Comparison of ENCODE assay signal across 9 cellular contexts in genomic region chr19:4908781-4909171, GRCh38. TPM values are rescaled to one million over a fixed set of nuclear protein-coding genes. Genes with fewer than 3 reads are reported as not detected.
DNase-seq lines count a peak whose midpoint lies in the region; ATAC-seq, FAIRE-seq and TF ChIP-seq lines count a peak whose summit lies in the region.
"Had no signal": no experiment of that assay in that cellular context is flagged by ENCODE, and none has a peak within 500 bp of the region (broad histone marks: within the 10 kb centered on the region; RNA-seq: fewer than 3 reads in every experiment).

No MANE protein-coding gene starts in this region.

- H2AFZ ChIP-seq in KMS-11 (ENCODE audit: low read depth): peak overlapping the region; percentile 66
- H2AFZ ChIP-seq in GM12878 (ENCODE audit: control insufficient read depth, low read depth, low read length): peak overlapping the region; percentile 5; the same call in 1 of the 2 replicates
- H2AFZ ChIP-seq in neural cell (ENCODE audit: low read depth, low read length): no peak overlapping the region

- RAD21 ChIA-PET in GM12878 (lab: Charles Lee; ENCODE audit: unreplicated experiment): no interaction called here

- TF ChIP-seq POLR2A in GM12878 (IDR thresholded peaks at IDR 0.05; ENCODE audit: low read depth, low read length): no peak

- peaks cover 5% of the 10 kb centered on the region for H3K4me1 ChIP-seq in KMS-11 (ENCODE audit: low read depth, poor library complexity, severe bottlenecking)
- peaks cover 22% of the 10 kb centered on the region for H3K4me1 ChIP-seq in GM12878 (ENCODE audit: control insufficient read depth, insufficient read depth, low read length)

- ATAC-seq in GM12878 (no peak), GM19035 (IDR thresholded peaks at IDR 0.05; ENCODE audit: unreplicated experiment) (no peak), GM21528 (IDR thresholded peaks at IDR 0.05; ENCODE audit: low FRiP score, unreplicated experiment) (no peak)

- peak overlapping the region; percentile 89; the same call in 1 of the 2 replicates for H3K9ac ChIP-seq in KMS-11
- no peak overlapping the region for H3K9ac ChIP-seq in GM12878 (ENCODE audit: control insufficient read depth, insufficient read depth, low read length)
- no peak overlapping the region for H3K9ac ChIP-seq in neural cell (ENCODE audit: low read length)

- BruUV-seq in GM12878 (replicated peaks; lab: Mats Ljungman, UMichigan): no TSS peak

- TF ChIP-seq EP300 in GM12878 (IDR thresholded peaks at IDR 0.05; ENCODE audit: borderline replicate concordance in 1 of 2, control insufficient read depth in 1 of 2, low read depth in 2 of 2, low read length in 2 of 2) (no peak), neural cell (conservative IDR thresholded peaks at IDR 0.05; ENCODE audit: poor library complexity, severe bottlenecking) (no peak)

- TF ChIP-seq RAD21 in GM12878 (IDR thresholded peaks at IDR 0.05; ENCODE audit: insufficient read depth, low read depth, low read length): no peak
- TF ChIP-seq RAD21 in neural cell (conservative IDR thresholded peaks at IDR 0.05): no peak

- intact Hi-C loops in GM12878 (cut with micrococcal nuclease; ENCODE audit: unreplicated experiment): no loop called here

- TF ChIP-seq CTCF in KMS-11 (conservative IDR thresholded peaks at IDR 0.05; ENCODE audit: low read depth, low read length): no peak
- TF ChIP-seq CTCF in GM12878 (IDR thresholded peaks at IDR 0.05 in 2 of 3, conservative IDR thresholded peaks at IDR 0.05 in 1 of 3; ENCODE audit: control insufficient read depth in 2 of 3, extremely low read depth in 1 of 3, insufficient read depth in 1 of 3, low read depth in 3 of 3, low read length in 3 of 3): no peak
- no peak for TF ChIP-seq CTCF in neural cell (IDR thresholded peaks at IDR 0.05; ENCODE audit: poor library complexity, severe bottlenecking)

- SMC1A ChIA-PET in GM12878 (lab: Charles Lee; ENCODE audit: uncharacterized antibody, unreplicated experiment): no interaction called here

- H3K79me2 ChIP-seq in KMS-11 (ENCODE audit: insufficient read depth, low read depth) (peaks cover 37% of the 10 kb centered on the region), GM12878 (ENCODE audit: control insufficient read depth, insufficient read depth, low read length) (peaks cover 38% of the 10 kb centered on the region), neural cell (replicated peaks; ENCODE audit: insufficient read depth, low read length) (peaks cover 24% of the 10 kb centered on the region)

- no peaks in the 10 kb centered on the region for H3K27me3 ChIP-seq in KMS-11 (ENCODE audit: insufficient read depth, low read depth)
- H3K27me3 ChIP-seq in GM12878 (replicated peaks in 1 of 2; ENCODE audit: control insufficient read depth in 2 of 2, insufficient read depth in 2 of 2, low read length in 1 of 2): no peaks in the 10 kb centered on the region
- peaks cover 2% of the 10 kb centered on the region for H3K27me3 ChIP-seq in neural cell (ENCODE audit: insufficient read depth, low read depth, low read length)

- FAIRE-seq in GM12878 (lab: Jason Lieb, UNC): no peak
- FAIRE-seq: frontal cortex had no signal

- in situ Hi-C loops in GM12878 (cut with MboI): no loop called here

- H3K36me3 ChIP-seq in KMS-11 (ENCODE audit: insufficient read depth): no peaks in the 10 kb centered on the region; the same call in 1 of the 2 replicates
- H3K36me3 ChIP-seq in GM12878 (ENCODE audit: control insufficient read depth in 2 of 2, insufficient read depth in 2 of 2, low read length in 1 of 2): peaks cover 0 to 13% of the 10 kb centered on the region in 2 experiments; a peak in 2 of 4 replicates
- no peaks in the 10 kb centered on the region for H3K36me3 ChIP-seq in neural cell (ENCODE audit: insufficient read depth, low read length)

- peak; percentile 44 for DNase-seq in ELF-1 (ENCODE audit: low read depth, low spot score)
- DNase-seq in GM12878 (ENCODE audit: low read depth, low spot score): no peak
- no peak for DNase-seq in DMS 273 (lab: John Stamatoyannopoulos, UW; ENCODE audit: unreplicated experiment)
- DNase-seq: NCI-H2029 treated with DMSO at 0.1 percent for 48 hours had no signal

- H3F3A ChIP-seq in neural cell (ENCODE audit: insufficient read depth, low read length, poor library complexity, severe bottlenecking): no peaks in the 10 kb centered on the region

- CTCF ChIA-PET in GM12878 (lab: Yijun Ruan, JAX): interaction anchor here (1.0 to 2.0 kb wide), 2 partner anchors 100 to 117 kb away, joined by 3 to 10 read pairs; partner anchors contain the start of gene FEM1A

- 83% methylated on average over 17 of the region's 17 CpGs for WGBS in GM12878 (ENCODE audit: insufficient coverage, insufficient replicate concordance, low lambda C conversion rate, missing lambda C conversion rate)

- H3K27ac ChIP-seq in KMS-11 (no peak overlapping the region), GM12878 (ENCODE audit: control insufficient read depth, insufficient read depth) (no peak overlapping the region), neural cell (ENCODE audit: low read length) (no peak overlapping the region)

- no peak overlapping the region for H3K4me3 ChIP-seq in KMS-11 (IDR thresholded peaks at IDR 0.05; ENCODE audit: insufficient read depth, low read depth, low read length)
- H3K4me3 ChIP-seq in GM12878: 0 out of 2 replicates have a peak overlapping the region, but pooled peaks have one; percentile 99
- H3K4me3 ChIP-seq in neural cell (ENCODE audit: low read length): peak overlapping the region; percentile 72

- H3K9me2 ChIP-seq in neural cell (ENCODE audit: insufficient read depth, low read length): no peaks in the 10 kb centered on the region

- H4K20me1 ChIP-seq in KMS-11 (ENCODE audit: insufficient read depth) (0 out of 2 replicates have a peak, but pooled peaks cover 2% of the 10 kb centered on the region), GM12878 (ENCODE audit: control insufficient read depth, insufficient read depth) (no peaks in the 10 kb centered on the region), neural cell (ENCODE audit: insufficient read depth) (no peaks in the 10 kb centered on the region)

- H3K9me3 ChIP-seq in GM12878 (replicated peaks; ENCODE audit: control insufficient read depth, insufficient read depth, low read length) (no peaks in the 10 kb centered on the region), neural cell (ENCODE audit: low read length) (no peaks in the 10 kb centered on the region)

- H3K4me2 ChIP-seq in KMS-11 (0 out of 2 replicates have a peak overlapping the region, but pooled peaks have one; percentile 48), GM12878 (ENCODE audit: control insufficient read depth, insufficient read depth) (peak overlapping the region; percentile 81; the same call in 1 of the 2 replicates), neural cell (ENCODE audit: low read length) (no peak overlapping the region)

- POLR2A ChIA-PET in GM12878 (lab: Charles Lee): interaction anchor here (0.6 to 0.8 kb wide), 4 partner anchors 41 to 414 kb away, joined by 3 to 4 read pairs (median 3); partner anchors contain the start of gene PLIN3

RNA-seq across cellular contexts. Expression of gene UHRF1, which starts 0.5 kb away (rescaled TPM):
- 14.6 and 18.7 TPM in 2 replicates for total RNA-seq in GM12878 (2013; cell fraction: nucleolus; rRNA removed)
- total RNA-seq in GM12878 (2014; rRNA removed) (57.5 and 67.1 TPM in 2 replicates), GM12878 (2014; rRNA removed; fragmentation: Illumina TruSeq; extraction: Trizol) (23.1 and 28.3 TPM in 2 replicates), GM12878 (2021) (98.4 and 109 TPM in 2 replicates)
- 11.1 TPM for polyA plus RNA-seq in GM12878 (2011; ENCODE audit: low read depth)
- polyA plus RNA-seq in GM12878 (2011; rRNA removed) (7.0 and 20.0 TPM in 2 replicates), GM12878 (2014; fragmentation: Illumina TruSeq; extraction: Trizol) (22.7 and 30.8 TPM in 2 replicates), GM12878 (2014; fragmentation: Nextera tagmentation; extraction: Ambion mirVana) (10 to 100 TPM; 13.0 to 17.8 TPM), GM12878 (2014; rRNA removed) (44.6 and 58.8 TPM in 2 replicates), GM12878 (2016; fragmentation: Nextera tagmentation; extraction: Ambion mirVana) (100 to 1,000 TPM; 103 TPM), neural cell (1.8 and 3.0 TPM in 2 replicates)
- 13.1 and 18.3 TPM in 2 replicates for polyA plus RNA-seq in GM12878 (2011; cell fraction: cytosol; rRNA removed)
- polyA plus RNA-seq in GM12878 (2011; cell fraction: nucleus; rRNA removed): 34.5 and 78.8 TPM in 2 replicates
- 18.2 and 22.6 TPM in 2 replicates for polyA plus RNA-seq in GM12878 (2012)
- polyA minus RNA-seq in GM12878 (2011; rRNA and poly(A)+ RNA removed): 18.7 and 20.1 TPM in 2 replicates
- 14.0 and 15.2 TPM in 2 replicates for polyA minus RNA-seq in GM12878 (2011; cell fraction: cytosol; rRNA and poly(A)+ RNA removed)
- 10.2 and 23.8 TPM in 2 replicates for polyA minus RNA-seq in GM12878 (2011; cell fraction: nucleus; rRNA and poly(A)+ RNA removed)
- polyA minus RNA-seq in neural cell: 2.7 and 3.1 TPM in 2 replicates

RNA-seq across cellular contexts. Expression of gene ARRDC5, which starts 6.1 kb away (rescaled TPM):
- total RNA-seq in GM12878 (2013; cell fraction: nucleolus; rRNA removed): 0.69 and 0.94 TPM in 2 replicates
- total RNA-seq in GM12878 (2014; rRNA removed) (0.05 TPM in 1 of 2 replicates, not detected in the other), GM12878 (2014; rRNA removed; fragmentation: Illumina TruSeq; extraction: Trizol) (0.18 and 0.31 TPM in 2 replicates), GM12878 (2021) (0.38 TPM in 1 of 2 replicates, not detected in the other)
- polyA plus RNA-seq in GM12878 (2011; ENCODE audit: low read depth): not detected
- polyA plus RNA-seq in GM12878 (2011; rRNA removed) (0.04 TPM in 1 of 2 replicates, not detected in the other), GM12878 (2014; fragmentation: Illumina TruSeq; extraction: Trizol) (0.03 TPM in 1 of 2 replicates, not detected in the other), GM12878 (2014; fragmentation: Nextera tagmentation; extraction: Ambion mirVana) (under 1 TPM; 0.15 to 0.21 TPM), GM12878 (2014; rRNA removed) (0.16 TPM in 1 of 2 replicates, not detected in the other), GM12878 (2016; fragmentation: Nextera tagmentation; extraction: Ambion mirVana) (under 1 TPM; 0.09 to 0.10 TPM), neural cell (not detected in 2 replicates)
- polyA plus RNA-seq in GM12878 (2011; cell fraction: cytosol; rRNA removed): not detected in 2 replicates
- polyA plus RNA-seq in GM12878 (2011; cell fraction: nucleus; rRNA removed): 0.15 and 0.23 TPM in 2 replicates
- 0.17 and 0.27 TPM in 2 replicates for polyA plus RNA-seq in GM12878 (2012)
- polyA minus RNA-seq in GM12878 (2011; rRNA and poly(A)+ RNA removed): 0.44 TPM in 1 of 2 replicates, not detected in the other
- polyA minus RNA-seq in GM12878 (2011; cell fraction: cytosol; rRNA and poly(A)+ RNA removed): not detected in 2 replicates
- not detected in 2 replicates for polyA minus RNA-seq in GM12878 (2011; cell fraction: nucleus; rRNA and poly(A)+ RNA removed)
- not detected in 2 replicates for polyA minus RNA-seq in neural cell
- total RNA-seq: frontal cortex had no signal

RNA-seq across cellular contexts. Expression of gene PLIN3, which starts 41.3 kb away (rescaled TPM):
- total RNA-seq in GM12878 (2013; cell fraction: nucleolus; rRNA removed): 35.0 and 37.9 TPM in 2 replicates
- total RNA-seq in GM12878 (2014; rRNA removed): 61.9 and 69.9 TPM in 2 replicates
- 33.7 and 35.4 TPM in 2 replicates for total RNA-seq in GM12878 (2014; rRNA removed; fragmentation: Illumina TruSeq; extraction: Trizol)
- 69.6 and 73.6 TPM in 2 replicates for total RNA-seq in GM12878 (2021)
- 23.2 TPM for polyA plus RNA-seq in GM12878 (2011; ENCODE audit: low read depth)
- 44.8 and 71.4 TPM in 2 replicates for polyA plus RNA-seq in GM12878 (2011; rRNA removed)
- polyA plus RNA-seq in GM12878 (2011; cell fraction: cytosol; rRNA removed): 105 and 137 TPM in 2 replicates
- polyA plus RNA-seq in GM12878 (2011; cell fraction: nucleus; rRNA removed): 38.9 and 47.7 TPM in 2 replicates
- 73.5 and 75.8 TPM in 2 replicates for polyA plus RNA-seq in GM12878 (2012)
- polyA plus RNA-seq in GM12878 (2014; fragmentation: Illumina TruSeq; extraction: Trizol): 17.4 and 27.2 TPM in 2 replicates
- polyA plus RNA-seq in GM12878 (2014; fragmentation: Nextera tagmentation; extraction: Ambion mirVana): 10 to 100 TPM in 1 of 2 experiments, 1 to 10 TPM in 1; 7.7 to 19.0 TPM
- 67.0 and 77.5 TPM in 2 replicates for polyA plus RNA-seq in GM12878 (2014; rRNA removed)
- 10 to 100 TPM; 66.7 to 68.2 TPM for polyA plus RNA-seq in GM12878 (2016; fragmentation: Nextera tagmentation; extraction: Ambion mirVana)
- 52.7 and 125 TPM in 2 replicates for polyA minus RNA-seq in GM12878 (2011; rRNA and poly(A)+ RNA removed)
- 55.9 and 62.5 TPM in 2 replicates for polyA minus RNA-seq in GM12878 (2011; cell fraction: cytosol; rRNA and poly(A)+ RNA removed)
- 34.0 and 44.7 TPM in 2 replicates for polyA minus RNA-seq in GM12878 (2011; cell fraction: nucleus; rRNA and poly(A)+ RNA removed)
- polyA plus RNA-seq in neural cell: 0.71 and 1.7 TPM in 2 replicates
- 1.2 and 1.5 TPM in 2 replicates for polyA minus RNA-seq in neural cell
